Comparison of ENCODE assay signal across 8 cellular contexts in genomic region chr16:70715113-70715711, GRCh38. TPM values are rescaled to one million over a fixed set of nuclear protein-coding genes. Genes with fewer than 3 reads are reported as not detected.
DNase-seq lines count a peak whose midpoint lies in the region; ATAC-seq and TF ChIP-seq lines count a peak whose summit lies in the region.

No MANE protein-coding gene starts in this region.

- TF ChIP-seq CTCF in brain microvascular endothelial cell (IDR thresholded peaks at IDR 0.05; ENCODE audit: low read depth, low read length, missing control alignments): peak; percentile 14
- TF ChIP-seq CTCF in thyroid gland (IDR thresholded peaks at IDR 0.05): peak in 3 of 6 experiments; percentile 16 to 37 (median 17)

- H3K4me1 ChIP-seq in thyroid gland: peaks cover 25 to 31% of the 10 kb centered on the region in 2 donors

- H3K27me3 ChIP-seq in brain microvascular endothelial cell (replicated peaks): no peaks in the 10 kb centered on the region
- no peaks in the 10 kb centered on the region for H3K27me3 ChIP-seq in thyroid gland

- ATAC-seq in GM18505 (IDR thresholded peaks at IDR 0.05; ENCODE audit: unreplicated experiment): no peak

- H3K4me3 ChIP-seq in brain microvascular endothelial cell (ENCODE audit: low read depth, low read length): peak overlapping the region; percentile 12
- no peak overlapping the region for H3K4me3 ChIP-seq in thyroid gland (replicated peaks in 1 of 3)

- peak; percentile 67 for DNase-seq in SIG-M5 treated with dmso at 0.1 percent for 504 hours (lab: John Stamatoyannopoulos, UW; ENCODE audit: unreplicated experiment)
- no peak for DNase-seq in SIG-M5 (lab: John Stamatoyannopoulos, UW)
- peak; percentile 78 for DNase-seq in brain microvascular endothelial cell
- peak; percentile 100 for DNase-seq in kidney tubule cell (ENCODE audit: low spot score)
- peak; percentile 98 to 99 for DNase-seq in thyroid gland
- DNase-seq in OCI-M2 (lab: John Stamatoyannopoulos, UW; ENCODE audit: unreplicated experiment): no peak
- no peak for DNase-seq in RKO (ENCODE audit: low spot score)

- H3K27ac ChIP-seq in brain microvascular endothelial cell (peak overlapping the region; percentile 21), thyroid gland (peak overlapping the region; percentile 89 to 94 (median 93))

- intact Hi-C loops in thyroid gland (cut with DNase I): no loop called here

- in situ Hi-C loops in brain microvascular endothelial cell (cut with HindIII; ENCODE audit: low pct_ligation_motif_present, low sequenced_read_pairs): no loop called here

- peak in 1 of 2 donors; percentile 20 for TF ChIP-seq POLR2A in thyroid gland (IDR thresholded peaks at IDR 0.05)
- TF ChIP-seq POLR2A in GM18505 (IDR thresholded peaks at IDR 0.05; ENCODE audit: borderline replicate concordance, extremely low read depth, insufficient read depth, insufficient read length): no peak

- no peaks in the 10 kb centered on the region for H3K9me3 ChIP-seq in thyroid gland

- 21 to 41% methylated on average over 15 to 16 of the region's 17 CpGs for WGBS in thyroid gland, 2 donors

- H3K36me3 ChIP-seq in brain microvascular endothelial cell (replicated peaks): no peaks in the 10 kb centered on the region
- peaks cover 0 to 3% of the 10 kb centered on the region in 2 donors for H3K36me3 ChIP-seq in thyroid gland

RNA-seq across cellular contexts. Expression of gene MTSS2, which starts 29.4 kb away (rescaled TPM):
- total RNA-seq in thyroid gland: 10 to 100 TPM; 11.3 to 39.8 (median 26.7) TPM

Comparison
In these comparisons a context has a peak if more than half of its experiments do, and no peak if none do; other contexts are left out.
1. DNase-seq: peak in SIG-M5 treated with dmso at 0.1 percent for 504 hours (single experiment), brain microvascular endothelial cell (single experiment), kidney tubule cell (single experiment) and thyroid gland (2 of 2); none in SIG-M5 (single experiment), OCI-M2 (single experiment) and RKO (single experiment).